1 cellular context compared by ENCODE assay signal in genomic region chr2:240402566-240403295, GRCh38.
TF ChIP-seq lines count a peak whose summit lies in the region.

No MANE protein-coding gene starts in this region.

TF ChIP-seq in SK-N-SH treated with all-trans-retinoic acid at 6 μM for 48 hours, 23 proteins besides CTCF, POLR2A, EP300 and RAD21 (continued from another document):
- TF ChIP-seq TSHZ2 (CRISPR knock-in tag; IDR thresholded peaks at IDR 0.05) (no peak), TOX (CRISPR knock-in tag; IDR thresholded peaks at IDR 0.05; ENCODE audit: borderline replicate concordance) (no peak), ARNTL (CRISPR knock-in tag; IDR thresholded peaks at IDR 0.05; ENCODE audit: borderline replicate concordance, low read depth) (no peak), SNAI2 (CRISPR knock-in tag; IDR thresholded peaks at IDR 0.05) (no peak)
